In the genomic region with DNA sequence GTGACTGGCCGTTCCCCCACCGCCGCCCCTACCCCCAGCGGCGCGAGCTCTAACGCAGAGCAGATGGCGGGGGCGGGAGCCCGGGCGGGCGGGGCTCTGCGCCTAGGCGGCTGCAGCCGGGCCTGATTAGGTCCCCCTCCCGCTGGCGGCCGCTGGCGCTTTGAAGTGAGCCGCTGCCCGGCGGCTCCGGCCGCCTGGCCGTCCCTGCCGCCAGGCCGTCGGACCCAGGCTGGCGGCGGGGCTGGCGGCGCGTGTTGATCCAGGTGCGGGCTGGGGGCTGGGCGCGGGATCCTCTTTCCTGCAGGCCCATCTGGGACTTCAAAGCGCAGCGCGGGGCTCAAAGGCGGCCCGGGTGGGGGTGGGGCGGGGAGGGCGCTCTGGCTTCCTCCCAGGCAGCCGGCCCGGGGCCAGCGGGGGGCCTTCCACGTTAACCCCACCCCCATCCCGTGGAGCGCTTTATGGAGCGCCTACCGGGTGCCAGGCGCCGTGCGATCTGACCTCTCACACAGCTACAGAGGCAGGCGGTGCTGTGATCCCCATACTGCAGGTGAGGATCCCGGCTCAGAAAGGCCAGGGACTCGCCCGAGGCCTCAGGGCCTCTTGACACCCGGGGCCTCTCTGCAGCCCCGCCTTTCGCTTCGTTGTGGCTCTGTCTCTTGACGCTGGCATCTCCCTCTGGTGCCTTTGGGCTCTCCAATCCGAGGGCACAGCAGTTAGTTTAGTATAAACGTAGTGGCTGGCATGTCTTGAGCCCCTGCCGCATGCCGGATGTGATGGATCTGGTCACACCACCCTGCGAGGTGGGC, we compare ENCODE assay signal across 8 cellular contexts.
A peak's percentile ranks its signal among the peaks of the same experiment; 100 is the strongest.
DNase-seq lines count a peak whose midpoint lies in the region; ATAC-seq and TF ChIP-seq lines count a peak whose summit lies in the region.

No MANE protein-coding gene starts in this region.

- no peaks in the 10 kb centered on the region for H3K9me3 ChIP-seq in vagina

- ATAC-seq in GM18519 (IDR thresholded peaks at IDR 0.05; ENCODE audit: low FRiP score, unreplicated experiment), result no peak

- H3K27ac ChIP-seq in vagina, result no peak overlapping the region

- no peak for TF ChIP-seq POLR2A in vagina (IDR thresholded peaks at IDR 0.05)

- no peaks in the 10 kb centered on the region for H3K36me3 ChIP-seq in vagina

- peak overlapping the region; percentile 64 for H3K27ac Mint-ChIP-seq in mesothelial cell of epicardium

- no peaks in the 10 kb centered on the region for H3K27me3 ChIP-seq in vagina

- H3K4me3 ChIP-seq in astrocyte of the spinal cord (ENCODE audit: low read depth, low read length), result no peak overlapping the region
- peak overlapping the region; percentile 34 to 41 for H3K4me3 ChIP-seq in vagina

- H3K4me3 Mint-ChIP-seq in mesothelial cell of epicardium, result peak overlapping the region; percentile 65

- H3K36me3 Mint-ChIP-seq in mesothelial cell of epicardium, result no peaks in the 10 kb centered on the region

- DNase-seq in GM03348 (ENCODE audit: low spot score) (peak; percentile 29), NCI-H1105 (lab: John Stamatoyannopoulos, UW) (peak; percentile 79), astrocyte of the spinal cord (ENCODE audit: low read depth, low spot score) (peak; percentile 24), mesothelial cell of epicardium (ENCODE audit: low spot score in 2 of 2, unreplicated experiment in 2 of 2) (peak; percentile 33 to 55), vagina (ENCODE audit: extremely low spot score in 2 of 2) (no peak), SKM-1 treated with dmso at 0.1 percent for 144 hours (lab: John Stamatoyannopoulos, UW; ENCODE audit: unreplicated experiment) (no peak), RKO (ENCODE audit: low spot score) (no peak)

- H3K4me1 Mint-ChIP-seq in mesothelial cell of epicardium, result peaks cover 24% of the 10 kb centered on the region

- H3K27me3 Mint-ChIP-seq in mesothelial cell of epicardium (ENCODE audit: low read depth), result peaks cover 2% of the 10 kb centered on the region

- H3K4me1 ChIP-seq in vagina, result peaks cover 13% of the 10 kb centered on the region

- intact Hi-C loops in vagina (cut with DNase I), result no loop called here

- H3K9me3 Mint-ChIP-seq in mesothelial cell of epicardium, result peaks cover 14% of the 10 kb centered on the region

- TF ChIP-seq CTCF in astrocyte of the spinal cord (IDR thresholded peaks at IDR 0.05; ENCODE audit: low read depth, low read length), result no peak
- TF ChIP-seq CTCF in mesothelial cell of epicardium (IDR thresholded peaks at IDR 0.05; ENCODE audit: unreplicated experiment), result no peak
- no peak for TF ChIP-seq CTCF in vagina (IDR thresholded peaks at IDR 0.05)

- in situ Hi-C loops in astrocyte of the spinal cord (cut with HindIII; ENCODE audit: low sequenced_read_pairs), result no loop called here

Comparison
In these comparisons a context has a peak if more than half of its experiments do, and no peak if none do; other contexts are left out.
1. DNase-seq: peak in GM03348 (single experiment), NCI-H1105 (single experiment), astrocyte of the spinal cord (single experiment) and mesothelial cell of epicardium (2 of 2); none in vagina (0 of 2), SKM-1 treated with dmso at 0.1 percent for 144 hours (single experiment) and RKO (single experiment).